ENCODE assay signal across 2 cellular contexts in genomic region chr22:46124383-46125144, GRCh38.
TF ChIP-seq lines count a peak whose summit lies in the region.

No MANE protein-coding gene starts in this region.

TF ChIP-seq in SK-N-SH treated with all-trans-retinoic acid at 6 μM for 48 hours, 23 proteins besides CTCF, POLR2A, EP300 and RAD21 (continued from another document):
- TF ChIP-seq POU6F1 (CRISPR knock-in tag; IDR thresholded peaks at IDR 0.05; ENCODE audit: borderline replicate concordance, low read depth) (no peak), ZFP3 (CRISPR knock-in tag; IDR thresholded peaks at IDR 0.05) (peak; percentile 99), GLIS3 (CRISPR knock-in tag; IDR thresholded peaks at IDR 0.05) (no peak), ZC3H10 (CRISPR knock-in tag; IDR thresholded peaks at IDR 0.05) (no peak), ZNF8 (CRISPR knock-in tag; IDR thresholded peaks at IDR 0.05) (no peak)

TF ChIP-seq in SK-N-SH, 30 proteins besides CTCF, POLR2A, EP300 and RAD21 (continued from another document):
- TF ChIP-seq FOSL2 (IDR thresholded peaks at IDR 0.05; ENCODE audit: borderline replicate concordance, low read depth) = no peak
- TF ChIP-seq MEF2A (IDR thresholded peaks at IDR 0.05; ENCODE audit: borderline replicate concordance, low read depth) = no peak
- no peak for TF ChIP-seq CHD2 (IDR thresholded peaks at IDR 0.05; ENCODE audit: low read length, partially characterized antibody)
- TF ChIP-seq EZH2phosphoT487 (IDR thresholded peaks at IDR 0.05; ENCODE audit: borderline replicate concordance, low read depth) = no peak
- TF ChIP-seq, protein P1, sequence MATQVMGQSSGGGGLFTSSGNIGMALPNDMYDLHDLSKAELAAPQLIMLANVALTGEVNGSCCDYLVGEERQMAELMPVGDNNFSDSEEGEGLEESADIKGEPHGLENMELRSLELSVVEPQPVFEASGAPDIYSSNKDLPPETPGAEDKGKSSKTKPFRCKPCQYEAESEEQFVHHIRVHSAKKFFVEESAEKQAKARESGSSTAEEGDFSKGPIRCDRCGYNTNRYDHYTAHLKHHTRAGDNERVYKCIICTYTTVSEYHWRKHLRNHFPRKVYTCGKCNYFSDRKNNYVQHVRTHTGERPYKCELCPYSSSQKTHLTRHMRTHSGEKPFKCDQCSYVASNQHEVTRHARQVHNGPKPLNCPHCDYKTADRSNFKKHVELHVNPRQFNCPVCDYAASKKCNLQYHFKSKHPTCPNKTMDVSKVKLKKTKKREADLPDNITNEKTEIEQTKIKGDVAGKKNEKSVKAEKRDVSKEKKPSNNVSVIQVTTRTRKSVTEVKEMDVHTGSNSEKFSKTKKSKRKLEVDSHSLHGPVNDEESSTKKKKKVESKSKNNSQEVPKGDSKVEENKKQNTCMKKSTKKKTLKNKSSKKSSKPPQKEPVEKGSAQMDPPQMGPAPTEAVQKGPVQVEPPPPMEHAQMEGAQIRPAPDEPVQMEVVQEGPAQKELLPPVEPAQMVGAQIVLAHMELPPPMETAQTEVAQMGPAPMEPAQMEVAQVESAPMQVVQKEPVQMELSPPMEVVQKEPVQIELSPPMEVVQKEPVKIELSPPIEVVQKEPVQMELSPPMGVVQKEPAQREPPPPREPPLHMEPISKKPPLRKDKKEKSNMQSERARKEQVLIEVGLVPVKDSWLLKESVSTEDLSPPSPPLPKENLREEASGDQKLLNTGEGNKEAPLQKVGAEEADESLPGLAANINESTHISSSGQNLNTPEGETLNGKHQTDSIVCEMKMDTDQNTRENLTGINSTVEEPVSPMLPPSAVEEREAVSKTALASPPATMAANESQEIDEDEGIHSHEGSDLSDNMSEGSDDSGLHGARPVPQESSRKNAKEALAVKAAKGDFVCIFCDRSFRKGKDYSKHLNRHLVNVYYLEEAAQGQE (IDR thresholded peaks at IDR 0.05; ENCODE audit: low read depth, low read length) = no peak
